In the genomic region with DNA sequence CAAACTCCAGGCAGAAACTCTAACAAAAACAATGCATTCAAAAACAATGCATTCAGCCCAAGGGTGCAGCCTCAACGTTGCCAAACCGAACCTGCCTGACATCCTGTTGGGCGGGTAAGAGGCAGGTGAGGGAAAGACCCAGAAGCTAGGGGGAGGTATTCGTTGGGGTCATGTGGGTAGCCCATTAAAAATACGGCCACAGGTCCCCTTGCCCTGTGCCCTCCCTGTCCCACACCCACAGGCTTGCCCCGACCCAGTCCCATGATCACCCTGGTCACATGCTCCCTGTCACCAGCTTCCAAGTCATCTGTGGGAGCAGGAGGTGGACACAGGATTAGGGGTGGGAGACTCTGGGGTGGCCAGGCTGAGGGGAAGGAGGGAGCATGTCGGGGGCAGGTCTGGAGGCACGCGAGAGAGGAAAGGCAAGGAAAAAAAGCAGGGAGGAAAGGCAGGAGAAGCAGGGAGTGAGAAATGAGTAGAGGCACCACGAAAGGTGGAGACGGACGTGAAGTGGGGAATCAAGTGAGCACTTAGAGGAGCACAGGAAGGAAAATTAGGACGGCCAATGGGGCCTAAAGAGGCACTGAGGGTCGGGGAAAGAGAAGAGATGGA, we compare ENCODE assay signal across 8 cellular contexts. TPM values are rescaled to one million over a fixed set of nuclear protein-coding genes. Genes with fewer than 3 reads are reported as not detected.
DNase-seq lines count a peak whose midpoint lies in the region; ATAC-seq lines count a peak whose summit lies in the region.

No MANE protein-coding gene starts in this region.

- H3K27me3 Mint-ChIP-seq in activated CD8-positive, alpha-beta T cell treated with anti-CD3 and anti-CD28 coated beads, Interleukin-2, amount 10 ng/mL, durations not matched to agents 7 days and 5 days (ENCODE audit: low read depth): peaks cover 3% of the 10 kb centered on the region

- CTCF ChIA-PET in activated CD8-positive, alpha-beta T cell treated with anti-CD3 and anti-CD28 coated beads, Interleukin-2, amount 10 ng/mL, durations not matched to agents 7 days and 5 days (lab: Charles Lee): interaction anchor here (1.2 to 2.8 kb wide), 2 partner anchors 20 to 49 kb away, joined by 5 to 10 read pairs; partner anchors contain the start of gene MAFF

- peak overlapping the region; percentile 96 for H3K4me3 Mint-ChIP-seq in activated CD8-positive, alpha-beta T cell treated with anti-CD3 and anti-CD28 coated beads, Interleukin-2, amount 10 ng/mL, durations not matched to agents 7 days and 5 days

- peaks cover 2% of the 10 kb centered on the region for H3K36me3 Mint-ChIP-seq in activated CD8-positive, alpha-beta T cell treated with anti-CD3 and anti-CD28 coated beads, Interleukin-2, amount 10 ng/mL, durations not matched to agents 7 days and 5 days (ENCODE audit: low read depth)

- peaks cover 68% of the 10 kb centered on the region for H3K4me1 Mint-ChIP-seq in activated CD8-positive, alpha-beta T cell treated with anti-CD3 and anti-CD28 coated beads, Interleukin-2, amount 10 ng/mL, durations not matched to agents 7 days and 5 days (ENCODE audit: low read depth)

- H3K9me3 Mint-ChIP-seq in activated CD8-positive, alpha-beta T cell treated with anti-CD3 and anti-CD28 coated beads, Interleukin-2, amount 10 ng/mL, durations not matched to agents 7 days and 5 days (ENCODE audit: insufficient read depth): no peaks in the 10 kb centered on the region

- H3K27ac Mint-ChIP-seq in activated CD8-positive, alpha-beta T cell treated with anti-CD3 and anti-CD28 coated beads, Interleukin-2, amount 10 ng/mL, durations not matched to agents 7 days and 5 days: peak overlapping the region; percentile 94

- peak; percentile 27 for DNase-seq in EH (ENCODE audit: low read depth)
- DNase-seq in activated CD8-positive, alpha-beta T cell treated with anti-CD3 and anti-CD28 coated beads, Interleukin-2, amount 10 ng/mL, durations not matched to agents 7 days and 5 days: peak; percentile 64
- DNase-seq in fibroblast of peridontal ligament (ENCODE audit: extremely low read depth): peak; percentile 28
- peak; percentile 45 for DNase-seq in occipital lobe (lab: John Stamatoyannopoulos, UW)
- no peak for DNase-seq in AML-193 (lab: John Stamatoyannopoulos, UW)
- no peak for DNase-seq in NCI-H1694 treated with DMSO at 0.1 percent for 48 hours (lab: John Stamatoyannopoulos, UW)
- DNase-seq in NCI-H2107 (lab: John Stamatoyannopoulos, UW): no peak

- POLR2A ChIA-PET in activated CD8-positive, alpha-beta T cell treated with anti-CD3 and anti-CD28 coated beads, Interleukin-2, amount 10 ng/mL, durations not matched to agents 7 days and 5 days (lab: Charles Lee): interaction anchor here (1.3 to 3.0 kb wide), 3 partner anchors 18 to 23 kb away, joined by 9 to 43 read pairs (median 9); partner anchors contain the start of gene MAFF

- peak; percentile 24 for ATAC-seq in HG03354 (IDR thresholded peaks at IDR 0.05; ENCODE audit: poor library complexity, severe bottlenecking, unreplicated experiment)
- peak; percentile 7 for ATAC-seq in activated CD8-positive, alpha-beta T cell treated with anti-CD3 and anti-CD28 coated beads, Interleukin-2, amount 10 ng/mL, durations not matched to agents 7 days and 5 days

RNA-seq across cellular contexts. Expression of gene PLA2G6, which starts 0.7 kb away (rescaled TPM):
- total RNA-seq in activated CD8-positive, alpha-beta T cell treated with anti-CD3 and anti-CD28 coated beads, Interleukin-2, amount 10 ng/mL, durations not matched to agents 7 days and 5 days: 10 to 100 TPM; 39.8 to 43.1 TPM
- 15.8 TPM for total RNA-seq in occipital lobe

RNA-seq across cellular contexts. Expression of gene MAFF, which starts 20.8 kb away (rescaled TPM):
- 1 to 10 TPM; 6.8 to 9.1 TPM for total RNA-seq in activated CD8-positive, alpha-beta T cell treated with anti-CD3 and anti-CD28 coated beads, Interleukin-2, amount 10 ng/mL, durations not matched to agents 7 days and 5 days
- 3.1 TPM for total RNA-seq in occipital lobe

Comparison
In these comparisons a context has a peak if more than half of its experiments do, and no peak if none do; other contexts are left out.
1. DNase-seq: peak in EH (single experiment), activated CD8-positive, alpha-beta T cell treated with anti-CD3 and anti-CD28 coated beads, Interleukin-2, amount 10 ng/mL, durations not matched to agents 7 days and 5 days (single experiment), fibroblast of peridontal ligament (single experiment) and occipital lobe (single experiment); none in AML-193 (0 of 2), NCI-H1694 treated with DMSO at 0.1 percent for 48 hours (single experiment) and NCI-H2107 (single experiment).